9 cellular contexts compared by ENCODE assay signal in genomic region chr16:30185683-30186421, GRCh38. TPM values are rescaled to one million over a fixed set of nuclear protein-coding genes. Genes with fewer than 3 reads are reported as not detected.
A peak's percentile ranks its signal among the peaks of the same experiment; 100 is the strongest.
DNase-seq lines count a peak whose midpoint lies in the region; ATAC-seq and TF ChIP-seq lines count a peak whose summit lies in the region.
"Had no signal": no experiment of that assay in that cellular context is flagged by ENCODE, and none has a peak within 500 bp of the region (broad histone marks: within the 10 kb centered on the region; RNA-seq: fewer than 3 reads in every experiment).

No MANE protein-coding gene starts in this region.

- CTCF ChIA-PET in mammary epithelial cell (lab: Charles Lee; ENCODE audit: low non-redundant PET), result interaction anchor here (0.5 kb wide), 1 partner anchor 264 kb away, joined by 5 read pairs; no protein-coding TSS in a partner anchor

- no peak for TF ChIP-seq POLR2A in suprapubic skin (IDR thresholded peaks at IDR 0.05)

- in situ Hi-C loops in mammary epithelial cell (cut with MboI; ENCODE audit: low sequenced_read_pairs in 2 of 2), result loop anchor here in 1 of 2 donors (25.0 kb wide), 1 partner anchor 99 kb away; the partner anchor contains the start of genes PPP4C, TBX6 and YPEL3

- no peaks in the 10 kb centered on the region for H3K27me3 ChIP-seq in SU-DHL-6 (ENCODE audit: low read length)
- no peaks in the 10 kb centered on the region for H3K27me3 ChIP-seq in suprapubic skin
- no peaks in the 10 kb centered on the region for H3K27me3 ChIP-seq in mammary epithelial cell (ENCODE audit: insufficient read depth, low read length)

- H3K27me3 Mint-ChIP-seq in activated naive CD4-positive, alpha-beta T cell treated with anti-CD3 and anti-CD28 coated beads, Interleukin-2, amount 50 U/mL, for 24 hours, result no peaks in the 10 kb centered on the region

- peaks cover 27% of the 10 kb centered on the region for H3K4me1 Mint-ChIP-seq in activated naive CD4-positive, alpha-beta T cell treated with anti-CD3 and anti-CD28 coated beads, Interleukin-2, amount 50 U/mL, for 24 hours

- peaks cover 12% of the 10 kb centered on the region for H3K36me3 Mint-ChIP-seq in activated naive CD4-positive, alpha-beta T cell treated with anti-CD3 and anti-CD28 coated beads, Interleukin-2, amount 50 U/mL, for 24 hours

- H3K9ac ChIP-seq in SU-DHL-6 (ENCODE audit: low read length), result peak overlapping the region; percentile 100
- H3K9ac ChIP-seq in mammary epithelial cell (ENCODE audit: insufficient read depth, low read length), result no peak overlapping the region

- no TSS peak for BruUV-seq in mammary epithelial cell (replicated peaks; lab: Mats Ljungman, UMichigan)

- peak overlapping the region; percentile 97 for H3K27ac Mint-ChIP-seq in activated naive CD4-positive, alpha-beta T cell treated with anti-CD3 and anti-CD28 coated beads, Interleukin-2, amount 50 U/mL, for 24 hours

- H3K27ac ChIP-seq in SU-DHL-6 (ENCODE audit: low read depth, low read length) (peak overlapping the region; percentile 98), suprapubic skin (peak overlapping the region; percentile 34), mammary epithelial cell (ENCODE audit: insufficient read depth, low read depth, low read length) (no peak overlapping the region)
- H3K27ac ChIP-seq: VCaP had no signal

- H3K4me1 ChIP-seq in suprapubic skin (peaks cover 26% of the 10 kb centered on the region), mammary epithelial cell (ENCODE audit: insufficient read depth, low read length) (peaks cover 15% of the 10 kb centered on the region)

- no peaks in the 10 kb centered on the region for H3K9me3 ChIP-seq in SU-DHL-6 (ENCODE audit: insufficient read depth, low read length)
- no peaks in the 10 kb centered on the region for H3K9me3 ChIP-seq in suprapubic skin
- no peaks in the 10 kb centered on the region for H3K9me3 ChIP-seq in mammary epithelial cell (replicated peaks; ENCODE audit: insufficient read depth, low read length)

- H3K79me2 ChIP-seq in SU-DHL-6 (ENCODE audit: insufficient read depth, low read length) (peaks cover 15% of the 10 kb centered on the region), mammary epithelial cell (ENCODE audit: insufficient read depth, low read length) (peaks cover 10% of the 10 kb centered on the region)

- WGBS in suprapubic skin, result 78% methylated on average over 14 of the region's 15 CpGs
- 90% methylated on average over 7 of the region's 15 CpGs for WGBS in mammary epithelial cell (ENCODE audit: low coverage, missing lambda C conversion rate)

- no peaks in the 10 kb centered on the region; the same call in 1 of the 2 replicates for H4K20me1 ChIP-seq in SU-DHL-6 (ENCODE audit: low read depth, low read length)
- no peaks in the 10 kb centered on the region for H4K20me1 ChIP-seq in mammary epithelial cell (ENCODE audit: insufficient read depth, low read length)

- peak overlapping the region; percentile 97 for H3K4me2 ChIP-seq in SU-DHL-6 (ENCODE audit: low read depth, low read length, poor library complexity, severe bottlenecking)
- no peak overlapping the region for H3K4me2 ChIP-seq in mammary epithelial cell (ENCODE audit: insufficient read depth, low read depth, low read length)

- DNase-seq in myocyte (ENCODE audit: low read depth), result peak; percentile 13
- DNase-seq in suprapubic skin (ENCODE audit: low spot score in 2 of 2), result peak in 1 of 2 donors; percentile 74
- no peak for DNase-seq in NCI-H1417 (lab: John Stamatoyannopoulos, UW)
- no peak for DNase-seq in mammary epithelial cell

- ATAC-seq in GM21515 (IDR thresholded peaks at IDR 0.05; ENCODE audit: unreplicated experiment) (peak; percentile 26), HG03521 (IDR thresholded peaks at IDR 0.05; ENCODE audit: unreplicated experiment) (no peak)

- H3K9me2 ChIP-seq in SU-DHL-6 (replicated peaks; ENCODE audit: insufficient read depth, low read length), result no peaks in the 10 kb centered on the region

- intact Hi-C loops in mammary epithelial cell (cut with micrococcal nuclease), result no loop called here

- H3K36me3 ChIP-seq in SU-DHL-6 (ENCODE audit: low read length) (peaks cover 16% of the 10 kb centered on the region), suprapubic skin (no peaks in the 10 kb centered on the region), mammary epithelial cell (ENCODE audit: insufficient read depth, low read length) (no peaks in the 10 kb centered on the region)

- peak overlapping the region; percentile 96 for H3K4me3 Mint-ChIP-seq in activated naive CD4-positive, alpha-beta T cell treated with anti-CD3 and anti-CD28 coated beads, Interleukin-2, amount 50 U/mL, for 24 hours

- H3K4me3 ChIP-seq in SU-DHL-6 (ENCODE audit: insufficient read depth, low read length, poor library complexity, severe bottlenecking) (peak overlapping the region; percentile 94), suprapubic skin (peak overlapping the region; percentile 63), mammary epithelial cell (replicated peaks in 1 of 3; ENCODE audit: insufficient read depth in 1 of 3, low read depth in 2 of 3, low read length in 3 of 3) (no peak overlapping the region)

- no peaks in the 10 kb centered on the region for H3K9me3 Mint-ChIP-seq in activated naive CD4-positive, alpha-beta T cell treated with anti-CD3 and anti-CD28 coated beads, Interleukin-2, amount 50 U/mL, for 24 hours

- TF ChIP-seq CTCF in SU-DHL-6 (IDR thresholded peaks at IDR 0.05; ENCODE audit: insufficient read depth, low read length, poor library complexity, severe bottlenecking) (no peak), suprapubic skin (IDR thresholded peaks at IDR 0.05) (no peak), mammary epithelial cell (conservative IDR thresholded peaks at IDR 0.05 in 1 of 2, IDR thresholded peaks at IDR 0.05 in 1 of 2; ENCODE audit: extremely low read depth in 1 of 2, insufficient read depth in 1 of 2, low read depth in 1 of 2, low read length in 2 of 2) (no peak)

- dilution Hi-C loops in mammary epithelial cell (cut with HindIII; ENCODE audit: low sequenced_read_pairs), result no loop called here

- H2AFZ ChIP-seq in SU-DHL-6 (ENCODE audit: low read depth, low read length, severe bottlenecking), result no peak overlapping the region
- H2AFZ ChIP-seq in mammary epithelial cell (ENCODE audit: low read depth, low read length), result no peak overlapping the region

- H3F3A ChIP-seq in SU-DHL-6 (ENCODE audit: insufficient read depth), result peaks cover 38% of the 10 kb centered on the region

- no peak for TF ChIP-seq EP300 in suprapubic skin (IDR thresholded peaks at IDR 0.05)

RNA-seq across cellular contexts. Expression of gene CORO1A, which starts 2.5 kb away (rescaled TPM):
- total RNA-seq in myocyte (0.21 and 1.5 TPM in 2 replicates), suprapubic skin (10 to 100 TPM; 14.5 to 25.3 (median 19.3) TPM), mammary epithelial cell (10 to 100 TPM; 10.2 to 27.1 TPM)
- polyA plus RNA-seq in myocyte (2012), result 0.26 TPM
- 42.9 TPM for polyA plus RNA-seq in mammary epithelial cell
- 10.1 TPM for polyA minus RNA-seq in mammary epithelial cell

RNA-seq across cellular contexts. Expression of gene BOLA2B, which starts 7.6 kb away (rescaled TPM):
- total RNA-seq in myocyte (66.2 and 236 TPM in 2 replicates), suprapubic skin (100 to 1,000 TPM in 3 of 4 donors, 10 to 100 TPM in 1; 72.7 to 434 (median 197) TPM), mammary epithelial cell (100 to 1,000 TPM in 1 of 2 donors, 10 to 100 TPM in 1; 65.0 to 141 TPM)
- 139 TPM for polyA plus RNA-seq in myocyte (2012)
- 174 TPM for polyA plus RNA-seq in mammary epithelial cell
- polyA minus RNA-seq in mammary epithelial cell, result 79.6 TPM

RNA-seq across cellular contexts. Expression of gene SLX1A, which starts 7.8 kb away (rescaled TPM):
- 12.7 and 26.6 TPM in 2 replicates for total RNA-seq in myocyte
- polyA plus RNA-seq in myocyte (2012), result 23.7 TPM
- 10 to 100 TPM; 27.3 to 56.2 (median 44.9) TPM for total RNA-seq in suprapubic skin
- total RNA-seq in mammary epithelial cell, result 10 to 100 TPM; 18.3 to 20.7 TPM
- 10.3 TPM for polyA plus RNA-seq in mammary epithelial cell
- 38.9 TPM for polyA minus RNA-seq in mammary epithelial cell

RNA-seq across cellular contexts. Expression of gene SULT1A3, which starts 13.2 kb away (rescaled TPM):
- total RNA-seq in myocyte, result 1.3 and 3.0 TPM in 2 replicates
- polyA plus RNA-seq in myocyte (2012), result 6.9 TPM
- total RNA-seq in suprapubic skin, result 10 to 100 TPM in 1 of 4 donors, 1 to 10 TPM in 2, not detected in 1; 4.8 to 24.6 (median 7.8) TPM
- 10 to 100 TPM in 1 of 2 donors, 1 to 10 TPM in 1; 3.2 to 19.4 TPM for total RNA-seq in mammary epithelial cell
- polyA plus RNA-seq in mammary epithelial cell, result 4.6 TPM
- polyA minus RNA-seq in mammary epithelial cell, result 5.6 TPM

Comparison
In these comparisons a context has a peak if more than half of its experiments do, and no peak if none do; other contexts are left out.
1. H3K4me3 ChIP-seq: peak in SU-DHL-6 (single experiment) and suprapubic skin (single experiment); none in mammary epithelial cell (0 of 3).